In the genomic region with DNA sequence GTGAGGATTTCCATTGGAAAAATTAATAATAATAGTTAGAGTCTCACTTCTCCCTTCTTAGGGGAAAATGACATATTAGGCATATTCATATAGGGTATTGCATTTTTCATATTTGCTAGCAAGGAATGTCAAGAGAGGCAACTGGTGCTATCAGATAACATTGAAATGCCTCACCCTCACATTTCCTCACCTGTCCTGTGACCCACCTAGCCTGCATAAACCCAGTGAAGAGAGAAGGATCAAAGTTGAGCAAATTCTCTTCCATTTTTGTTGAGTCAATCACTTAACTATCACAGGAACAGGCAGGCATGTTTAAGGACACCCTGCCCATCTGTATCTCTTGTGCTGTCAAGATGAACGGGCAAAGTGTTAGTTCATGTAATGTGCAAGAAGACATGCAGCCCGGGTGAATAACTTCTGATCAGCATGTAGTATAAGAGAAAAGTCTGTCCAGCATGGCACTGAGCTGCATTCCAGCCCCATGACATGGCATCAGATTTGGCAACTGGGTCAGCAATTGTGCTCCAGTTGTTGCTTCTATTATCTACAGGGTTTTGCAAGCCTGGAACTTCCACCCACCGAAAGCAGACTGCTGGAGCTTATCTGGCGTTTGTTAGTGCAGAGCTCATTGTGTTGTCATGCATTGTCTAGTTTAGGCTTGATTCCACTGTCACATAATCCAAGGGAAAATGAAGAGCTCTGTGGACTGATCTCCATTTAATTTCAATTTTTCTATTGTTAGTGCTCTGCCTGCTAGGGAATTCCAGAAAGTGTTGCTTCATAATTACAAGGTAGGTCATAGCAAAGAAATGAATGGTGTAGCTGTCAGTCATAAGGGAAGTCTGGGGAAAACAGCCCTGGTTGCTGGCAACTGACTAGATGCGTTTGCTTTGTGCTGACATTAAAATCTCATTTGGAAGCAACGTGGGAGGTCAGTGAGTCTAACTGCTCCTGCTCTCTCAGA, we compare ENCODE assay signal across 11 cellular contexts.
A peak's percentile ranks its signal among the peaks of the same experiment; 100 is the strongest.
DNase-seq lines count a peak whose midpoint lies in the region; ATAC-seq and TF ChIP-seq lines count a peak whose summit lies in the region.
"Had no signal": no experiment of that assay in that cellular context is flagged by ENCODE, and none has a peak within 500 bp of the region (broad histone marks: within the 10 kb centered on the region; RNA-seq: fewer than 3 reads in every experiment).

No MANE protein-coding gene starts in this region.

- peaks cover 7% of the 10 kb centered on the region for H3K4me1 Mint-ChIP-seq in endodermal cell

- WGBS in endodermal cell (ENCODE audit: insufficient coverage in 1 of 2, insufficient read length in 1 of 2), 2 experiments = 79 to 87% methylated on average over 6 of the region's 6 CpGs

- H3K4me1 ChIP-seq in endodermal cell (ENCODE audit: control insufficient read depth, insufficient read depth, low read length) (no peaks in the 10 kb centered on the region), lower lobe of right lung (peaks cover 16% of the 10 kb centered on the region)

- in situ Hi-C loops in ACHN (cut with HindIII; ENCODE audit: low pct_ligation_motif_present, low pct_unique_long_range_greater_than_20kb, low sequenced_read_pairs) = no loop called here

- ATAC-seq in lower lobe of right lung = peak; percentile 43 to 47
- ATAC-seq in GM18867 (IDR thresholded peaks at IDR 0.05; ENCODE audit: unreplicated experiment) = no peak

- no peaks in the 10 kb centered on the region for H3K27me3 Mint-ChIP-seq in endodermal cell (ENCODE audit: insufficient read depth)

- H3K9ac ChIP-seq in endodermal cell (ENCODE audit: extremely low read depth, low read length, poor library complexity, severe bottlenecking) = no peak overlapping the region

- H3K4me3 Mint-ChIP-seq in endodermal cell = no peak overlapping the region

- H3K27ac Mint-ChIP-seq in endodermal cell = no peak overlapping the region

- DNase-seq in ACHN (peak; percentile 15), M059J (ENCODE audit: low read depth) (peak; percentile 90), endodermal cell (no peak), lower lobe of right lung (no peak), amniotic stem cell (lab: John Stamatoyannopoulos, UW) (no peak), NCI-H2029 treated with DMSO at 0.1 percent for 48 hours (lab: John Stamatoyannopoulos, UW) (no peak)
- no peak for DNase-seq in stimulated activated CD4-positive, alpha-beta T cell treated with anti-CD3 and anti-CD28 coated beads, Interleukin-4, amount 100 ng/mL, for 24 hours
- DNase-seq: activated naive CD4-positive, alpha-beta T cell treated with anti-CD3 and anti-CD28 coated beads, Interleukin-2, amount 50 U/mL, for 16 hours had no signal

- H3K27me3 ChIP-seq in endodermal cell (ENCODE audit: control insufficient read depth, insufficient read depth, low read length, poor library complexity, severe bottlenecking) (no peaks in the 10 kb centered on the region), lower lobe of right lung (ENCODE audit: low read depth) (no peaks in the 10 kb centered on the region)
- H3K27me3 ChIP-seq: vagina had no signal

- H3K36me3 ChIP-seq in endodermal cell (ENCODE audit: control insufficient read depth, insufficient read depth, low read length) = no peaks in the 10 kb centered on the region
- no peaks in the 10 kb centered on the region for H3K36me3 ChIP-seq in lower lobe of right lung
- H3K36me3 ChIP-seq: vagina had no signal

- no peaks in the 10 kb centered on the region for H3K36me3 Mint-ChIP-seq in endodermal cell (ENCODE audit: low read depth)

- no peaks in the 10 kb centered on the region for H3K9me3 ChIP-seq in endodermal cell (ENCODE audit: control insufficient read depth, low read length)
- H3K9me3 ChIP-seq in lower lobe of right lung = no peaks in the 10 kb centered on the region
- H3K9me3 ChIP-seq: vagina had no signal

- H3K9me3 Mint-ChIP-seq in endodermal cell = no peaks in the 10 kb centered on the region

- intact Hi-C loops in lower lobe of right lung (cut with DNase I) = no loop called here

- peak overlapping the region; percentile 16 for H3K27ac ChIP-seq in endodermal cell (ENCODE audit: low read depth, low read length)
- no peak overlapping the region for H3K27ac ChIP-seq in lower lobe of right lung
- H3K27ac ChIP-seq: C4-2B, vagina had no signal

- no peak for TF ChIP-seq CTCF in endodermal cell (conservative IDR thresholded peaks at IDR 0.05)
- TF ChIP-seq CTCF in lower lobe of right lung (IDR thresholded peaks at IDR 0.05) = no peak

- no peak overlapping the region for H3K4me3 ChIP-seq in endodermal cell (ENCODE audit: low read length)
- no peak overlapping the region for H3K4me3 ChIP-seq in lower lobe of right lung
- H3K4me3 ChIP-seq: vagina had no signal

Comparison
In these comparisons a context has a peak if more than half of its experiments do, and no peak if none do; other contexts are left out.
1. DNase-seq: peak in ACHN (single experiment) and M059J (single experiment); none in endodermal cell (single experiment), lower lobe of right lung (single experiment), stimulated activated CD4-positive, alpha-beta T cell treated with anti-CD3 and anti-CD28 coated beads, Interleukin-4, amount 100 ng/mL, for 24 hours (single experiment), amniotic stem cell (single experiment) and NCI-H2029 treated with DMSO at 0.1 percent for 48 hours (single experiment).